ENCODE assay signal across 9 cellular contexts in genomic region chr13:51125495-51126226, GRCh38. TPM values are rescaled to one million over a fixed set of nuclear protein-coding genes. Genes with fewer than 3 reads are reported as not detected.
DNase-seq lines count a peak whose midpoint lies in the region; ATAC-seq and TF ChIP-seq lines count a peak whose summit lies in the region.
"Had no signal": no experiment of that assay in that cellular context is flagged by ENCODE, and none has a peak within 500 bp of the region (broad histone marks: within the 10 kb centered on the region; RNA-seq: fewer than 3 reads in every experiment).

No MANE protein-coding gene starts in this region.

- no peaks in the 10 kb centered on the region for H3K9me3 Mint-ChIP-seq in endothelial cell (ENCODE audit: unreplicated experiment)

- no peak overlapping the region for H3K27ac Mint-ChIP-seq in endothelial cell (ENCODE audit: unreplicated experiment)
- H3K27ac Mint-ChIP-seq: IgD-negative memory B cell had no signal

- peak; percentile 84 for ATAC-seq in GM18861 (IDR thresholded peaks at IDR 0.05; ENCODE audit: unreplicated experiment)
- peak; percentile 57 for ATAC-seq in HG03097 (IDR thresholded peaks at IDR 0.05; ENCODE audit: low FRiP score, unreplicated experiment)

- no peak overlapping the region for H3K4me3 Mint-ChIP-seq in endothelial cell (ENCODE audit: unreplicated experiment)
- H3K4me3 Mint-ChIP-seq: IgD-negative memory B cell had no signal

- WGBS in thyroid gland, 2 donors: 18 to 20% methylated on average over 7 of the region's 7 CpGs

- H3K27me3 ChIP-seq in BJ (ENCODE audit: control insufficient read depth, insufficient read depth, low read length) (no peaks in the 10 kb centered on the region), thyroid gland (no peaks in the 10 kb centered on the region)

- DNase-seq in BJ (ENCODE audit: low read depth): no peak
- DNase-seq in NCI-H2107 treated with DMSO at 0.1 percent for 48 hours (lab: John Stamatoyannopoulos, UW; ENCODE audit: unreplicated experiment): peak; percentile 78
- DNase-seq in endothelial cell (ENCODE audit: low spot score): peak; percentile 63
- DNase-seq in myocyte (ENCODE audit: low read depth): peak; percentile 69
- DNase-seq in thyroid gland: peak; percentile 54 to 68

- CTCF ChIA-PET in BJ (lab: Yijun Ruan, JAX): interaction anchor here (0.6 to 6.6 kb wide), 22 partner anchors 9 to 1001 kb away, joined by 3 to 91 read pairs (median 5); no protein-coding TSS in a partner anchor

- H3K36me3 ChIP-seq in BJ (ENCODE audit: control insufficient read depth, insufficient read depth, low read length) (no peaks in the 10 kb centered on the region), thyroid gland (no peaks in the 10 kb centered on the region)

- no peak overlapping the region for H3K4me3 ChIP-seq in BJ (ENCODE audit: low read depth, low read length)
- no peak overlapping the region for H3K4me3 ChIP-seq in thyroid gland (replicated peaks in 1 of 3)

- intact Hi-C loops in thyroid gland (cut with DNase I): no loop called here

- H3K27ac ChIP-seq in VCaP (peak overlapping the region; percentile 87), thyroid gland (no peak overlapping the region)

- POLR2A ChIA-PET in BJ (lab: Charles Lee): no interaction called here

- H3K9me3 ChIP-seq in thyroid gland: no peaks in the 10 kb centered on the region

- TF ChIP-seq POLR2A in thyroid gland (IDR thresholded peaks at IDR 0.05): no peak

- no peaks in the 10 kb centered on the region for H3K27me3 Mint-ChIP-seq in endothelial cell (ENCODE audit: unreplicated experiment)

- TF ChIP-seq CTCF in BJ (IDR thresholded peaks at IDR 0.05; ENCODE audit: insufficient read depth, low read depth, low read length) (peak; percentile 85), VCaP (conservative IDR thresholded peaks at IDR 0.05) (peak; percentile 83), endothelial cell (IDR thresholded peaks at IDR 0.05; ENCODE audit: unreplicated experiment) (peak; percentile 87), thyroid gland (IDR thresholded peaks at IDR 0.05) (peak; percentile 33 to 84 (median 67))

- no peaks in the 10 kb centered on the region for H3K4me1 ChIP-seq in thyroid gland

- H3K36me3 Mint-ChIP-seq in endothelial cell (ENCODE audit: low read depth, unreplicated experiment): peaks cover 5% of the 10 kb centered on the region

- H3K4me1 Mint-ChIP-seq in endothelial cell (ENCODE audit: unreplicated experiment): no peaks in the 10 kb centered on the region

RNA-seq across cellular contexts. Expression of gene C13orf42, which starts 14.6 kb away (rescaled TPM):
- polyA plus RNA-seq in BJ (2011; rRNA removed): not detected in 2 replicates
- polyA minus RNA-seq in BJ (2011; rRNA and poly(A)+ RNA removed): not detected in 2 replicates
- total RNA-seq in endothelial cell (ENCODE audit: unreplicated experiment) (0.21 TPM), myocyte (not detected in 2 replicates), thyroid gland (not detected)
- not detected for polyA plus RNA-seq in myocyte (2012)
- polyA plus RNA-seq: IgD-negative memory B cell had no signal
